Comparison of ENCODE assay signal across 8 cellular contexts in the genomic region with DNA sequence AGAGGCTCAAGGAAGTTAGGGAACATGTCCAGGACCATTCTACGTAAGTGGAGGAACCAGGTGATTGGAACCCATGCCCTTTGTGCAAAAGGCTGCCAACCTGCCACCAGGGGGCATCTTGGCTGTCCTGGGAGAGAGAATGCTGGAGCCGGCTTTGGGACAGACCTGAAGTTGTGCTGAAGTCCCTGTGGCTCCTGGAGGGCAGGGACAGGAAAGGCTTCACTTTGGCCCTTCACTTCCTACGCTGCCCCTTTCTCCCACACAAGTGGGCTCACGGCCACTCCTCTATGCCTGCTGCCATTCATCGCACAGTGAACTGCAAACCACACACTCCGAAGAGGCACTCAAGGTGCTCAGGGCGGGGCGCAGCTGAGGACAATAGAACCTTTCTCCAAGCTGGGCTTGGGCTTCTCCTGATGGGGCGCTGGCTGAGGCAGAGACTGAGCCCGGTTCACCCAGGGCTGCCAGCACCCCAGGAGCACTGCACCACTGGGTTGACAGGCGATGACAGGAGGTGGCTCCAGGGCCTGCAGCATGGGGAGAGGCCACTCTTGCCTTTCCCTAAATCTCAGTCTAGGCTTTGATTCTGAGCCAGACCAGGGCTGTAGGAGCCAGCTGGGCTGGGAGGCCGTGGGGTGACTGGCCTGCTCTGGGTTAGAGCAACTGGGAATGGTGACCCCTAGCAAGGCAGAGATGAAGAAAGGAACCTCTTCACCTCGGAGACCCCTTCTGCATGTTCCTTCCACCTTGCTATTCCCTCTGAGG. TPM values are rescaled to one million over a fixed set of nuclear protein-coding genes. Genes with fewer than 3 reads are reported as not detected.
DNase-seq lines count a peak whose midpoint lies in the region; ATAC-seq, FAIRE-seq and TF ChIP-seq lines count a peak whose summit lies in the region.

No MANE protein-coding gene starts in this region.

- TF ChIP-seq POLR2A in GM12891 (IDR thresholded peaks at IDR 0.05; ENCODE audit: low read depth, low read length): no peak

- peak; percentile 76 for DNase-seq in 8988T
- DNase-seq in GM12891 (ENCODE audit: insufficient read length, low spot score): no peak
- DNase-seq in UCSD-AML1 (lab: John Stamatoyannopoulos, UW; ENCODE audit: unreplicated experiment): peak; percentile 39
- DNase-seq in effector memory CD8-positive, alpha-beta T cell: peak; percentile 25 to 31 (median 28)
- DNase-seq in posterior vena cava (ENCODE audit: low spot score): peak; percentile 62
- no peak for DNase-seq in retina

- peak overlapping the region in 1 of 2 donors; percentile 9 for H3K27ac Mint-ChIP-seq in effector memory CD8-positive, alpha-beta T cell

- no peaks in the 10 kb centered on the region for H3K36me3 Mint-ChIP-seq in effector memory CD8-positive, alpha-beta T cell (ENCODE audit: insufficient read depth)

- H3K9me3 Mint-ChIP-seq in effector memory CD8-positive, alpha-beta T cell: no peaks in the 10 kb centered on the region

- ATAC-seq in effector memory CD8-positive, alpha-beta T cell (replicated peaks): no peak
- no peak for ATAC-seq in GM21723 (IDR thresholded peaks at IDR 0.05; ENCODE audit: unreplicated experiment)
- no peak for ATAC-seq in GM19035 (IDR thresholded peaks at IDR 0.05; ENCODE audit: unreplicated experiment)

- peaks cover 10 to 15% of the 10 kb centered on the region in 2 donors for H3K4me1 Mint-ChIP-seq in effector memory CD8-positive, alpha-beta T cell (ENCODE audit: low read depth in 2 of 2)

- peak; percentile 57 for FAIRE-seq in GM12891 (lab: Jason Lieb, UNC)

- intact Hi-C loops in posterior vena cava (cut with DNase I): no loop called here

- no peak overlapping the region for H3K4me3 Mint-ChIP-seq in effector memory CD8-positive, alpha-beta T cell

- H3K27me3 Mint-ChIP-seq in effector memory CD8-positive, alpha-beta T cell: no peaks in the 10 kb centered on the region

TF ChIP-seq in GM12891, 5 proteins besides CTCF, POLR2A, EP300 and RAD21:
- TF ChIP-seq POLR2AphosphoS5 (IDR thresholded peaks at IDR 0.05; ENCODE audit: low read depth, low read length): no peak; the same call in 1 of the 2 replicates
- no peak for TF ChIP-seq POU2F2 (IDR thresholded peaks at IDR 0.05; ENCODE audit: low read depth, low read length)
- no peak for TF ChIP-seq TAF1 (IDR thresholded peaks at IDR 0.05; ENCODE audit: low read depth, low read length)
- no peak for TF ChIP-seq SPI1 (IDR thresholded peaks at IDR 0.05; ENCODE audit: low read depth, low read length)
- TF ChIP-seq PAX5 (IDR thresholded peaks at IDR 0.05; ENCODE audit: insufficient read depth, low read length, severe bottlenecking): no peak

RNA-seq across cellular contexts. Expression of a gene that starts 8.4 kb away (rescaled TPM):
- 12.8 TPM for polyA plus RNA-seq in GM12891 (2012; ENCODE audit: low read depth, missing spikeins)
- total RNA-seq in posterior vena cava: 1 to 10 TPM; 8.0 to 8.5 TPM

RNA-seq across cellular contexts. Expression of a gene that starts 49.6 kb away (rescaled TPM):
- 0.62 TPM for polyA plus RNA-seq in GM12891 (2012; ENCODE audit: low read depth, missing spikeins)
- total RNA-seq in posterior vena cava: 1 to 10 TPM in 1 of 2 donors, under 1 TPM in 1; 0.62 to 4.4 TPM

RNA-seq across cellular contexts. Expression of a gene that starts 49.7 kb away (rescaled TPM):
- polyA plus RNA-seq in GM12891 (2012; ENCODE audit: low read depth, missing spikeins): not detected
- 1 to 10 TPM in 1 of 2 donors, under 1 TPM in 1; 0.81 to 5.3 TPM for total RNA-seq in posterior vena cava

Comparison
In these comparisons a context has a peak if more than half of its experiments do, and no peak if none do; other contexts are left out.
1. DNase-seq: peak in 8988T (single experiment), UCSD-AML1 (single experiment), effector memory CD8-positive, alpha-beta T cell (3 of 3) and posterior vena cava (single experiment); none in GM12891 (single experiment) and retina (single experiment).